In the genomic region with DNA sequence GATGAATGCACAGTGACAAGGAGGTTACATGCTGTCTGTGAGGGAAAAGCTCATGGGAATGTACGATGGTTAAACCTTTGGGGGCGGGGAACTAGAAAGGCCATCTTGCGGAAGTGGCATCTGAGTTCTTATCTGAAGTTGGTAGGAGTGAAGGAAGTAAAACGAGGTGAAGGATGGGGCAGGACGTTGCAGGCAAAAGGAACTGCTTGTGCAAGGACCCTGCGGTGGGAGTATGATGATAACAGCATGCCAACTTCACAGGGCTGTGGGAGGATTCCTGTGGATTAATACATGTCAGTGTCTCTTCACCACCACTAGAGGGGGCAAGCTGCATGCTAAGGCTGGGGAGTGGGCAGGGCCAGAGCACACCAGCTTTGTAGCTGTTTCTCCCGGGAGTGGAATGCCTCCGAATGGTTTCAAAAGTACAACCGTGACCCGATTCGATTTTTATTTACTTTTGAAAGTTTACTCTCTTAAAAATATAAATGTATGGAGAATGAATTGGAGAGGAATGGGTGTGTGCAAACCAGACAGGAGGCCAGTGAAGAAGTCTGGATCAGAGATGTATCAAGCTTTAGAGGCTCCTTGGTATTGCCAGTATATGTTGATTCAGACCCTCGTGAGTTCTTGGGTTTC, we compare ENCODE assay signal across 7 cellular contexts.
A peak's percentile ranks its signal among the peaks of the same experiment; 100 is the strongest.
DNase-seq lines count a peak whose midpoint lies in the region; ATAC-seq and TF ChIP-seq lines count a peak whose summit lies in the region.

No MANE protein-coding gene starts in this region.

- intact Hi-C loops in left cardiac atrium (cut with DNase I) = loop anchor here in 1 of 2 donors (5.0 kb wide), 1 partner anchor 149 kb away; no protein-coding TSS in a partner anchor

- DNase-seq in GM12865 (ENCODE audit: low read depth) = peak; percentile 66
- DNase-seq in HCEC 1CT = peak; percentile 76
- DNase-seq in M059J (ENCODE audit: low read depth) = peak; percentile 71
- DNase-seq in SK-N-DZ (ENCODE audit: low spot score) = peak; percentile 74
- DNase-seq in amniotic epithelial cell (ENCODE audit: low read depth) = peak; percentile 98
- peak; percentile 62 for DNase-seq in left cardiac atrium
- peak; percentile 82 for DNase-seq in putamen (ENCODE audit: low spot score)

- H3K4me3 ChIP-seq in GM12865 (ENCODE audit: low read depth, low read length) = no peak overlapping the region

- TF ChIP-seq CTCF in GM12865 (IDR thresholded peaks at IDR 0.05; ENCODE audit: insufficient read depth, low read depth, low read length, missing control alignments) = peak; percentile 92

- peak; percentile 98 to 99 for ATAC-seq in left cardiac atrium
